Comparison of ENCODE assay signal across 1 cellular context in the genomic region with DNA sequence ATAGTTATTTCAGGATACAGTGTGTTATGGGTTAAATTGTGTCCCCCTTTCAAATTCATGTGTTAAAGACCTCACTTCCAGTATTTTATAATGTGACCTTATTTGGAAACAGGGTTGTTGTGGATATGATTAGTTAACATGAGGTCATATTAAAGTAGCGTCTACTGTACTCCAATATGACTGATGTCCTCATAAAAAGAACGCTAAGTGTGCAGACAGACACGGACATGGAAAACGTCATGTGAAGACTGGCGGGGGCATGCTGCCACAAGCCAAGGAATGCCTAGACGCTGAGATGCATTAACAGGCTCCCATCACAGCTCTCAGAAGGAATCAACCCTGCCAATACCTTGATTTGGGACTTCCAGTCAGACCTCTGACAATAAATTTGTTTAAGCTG.
TF ChIP-seq lines count a peak whose summit lies in the region.

No MANE protein-coding gene starts in this region.

TF ChIP-seq in HepG2, 621 proteins besides CTCF, POLR2A, EP300 and RAD21:
- TF ChIP-seq STAG1 (CRISPR knock-in tag; IDR thresholded peaks at IDR 0.05) (no peak), RBFOX2 (IDR thresholded peaks at IDR 0.05; ENCODE audit: low read depth, low read length) (0 out of 2 replicates have a peak, but pooled peaks have one; percentile 27), SYNCRIP (IDR thresholded peaks at IDR 0.05; ENCODE audit: insufficient read depth, low read depth, low read length) (no peak), ZNF263 (CRISPR knock-in tag; IDR thresholded peaks at IDR 0.05) (no peak), NFE2 (CRISPR knock-in tag; IDR thresholded peaks at IDR 0.05) (no peak), MXD4 (CRISPR knock-in tag; IDR thresholded peaks at IDR 0.05) (no peak), POLR2G (IDR thresholded peaks at IDR 0.05; ENCODE audit: low read depth, low read length) (peak; percentile 28; the same call in 1 of the 2 replicates), TGIF2 (CRISPR knock-in tag; IDR thresholded peaks at IDR 0.05) (no peak)
- TF ChIP-seq, protein P1, sequence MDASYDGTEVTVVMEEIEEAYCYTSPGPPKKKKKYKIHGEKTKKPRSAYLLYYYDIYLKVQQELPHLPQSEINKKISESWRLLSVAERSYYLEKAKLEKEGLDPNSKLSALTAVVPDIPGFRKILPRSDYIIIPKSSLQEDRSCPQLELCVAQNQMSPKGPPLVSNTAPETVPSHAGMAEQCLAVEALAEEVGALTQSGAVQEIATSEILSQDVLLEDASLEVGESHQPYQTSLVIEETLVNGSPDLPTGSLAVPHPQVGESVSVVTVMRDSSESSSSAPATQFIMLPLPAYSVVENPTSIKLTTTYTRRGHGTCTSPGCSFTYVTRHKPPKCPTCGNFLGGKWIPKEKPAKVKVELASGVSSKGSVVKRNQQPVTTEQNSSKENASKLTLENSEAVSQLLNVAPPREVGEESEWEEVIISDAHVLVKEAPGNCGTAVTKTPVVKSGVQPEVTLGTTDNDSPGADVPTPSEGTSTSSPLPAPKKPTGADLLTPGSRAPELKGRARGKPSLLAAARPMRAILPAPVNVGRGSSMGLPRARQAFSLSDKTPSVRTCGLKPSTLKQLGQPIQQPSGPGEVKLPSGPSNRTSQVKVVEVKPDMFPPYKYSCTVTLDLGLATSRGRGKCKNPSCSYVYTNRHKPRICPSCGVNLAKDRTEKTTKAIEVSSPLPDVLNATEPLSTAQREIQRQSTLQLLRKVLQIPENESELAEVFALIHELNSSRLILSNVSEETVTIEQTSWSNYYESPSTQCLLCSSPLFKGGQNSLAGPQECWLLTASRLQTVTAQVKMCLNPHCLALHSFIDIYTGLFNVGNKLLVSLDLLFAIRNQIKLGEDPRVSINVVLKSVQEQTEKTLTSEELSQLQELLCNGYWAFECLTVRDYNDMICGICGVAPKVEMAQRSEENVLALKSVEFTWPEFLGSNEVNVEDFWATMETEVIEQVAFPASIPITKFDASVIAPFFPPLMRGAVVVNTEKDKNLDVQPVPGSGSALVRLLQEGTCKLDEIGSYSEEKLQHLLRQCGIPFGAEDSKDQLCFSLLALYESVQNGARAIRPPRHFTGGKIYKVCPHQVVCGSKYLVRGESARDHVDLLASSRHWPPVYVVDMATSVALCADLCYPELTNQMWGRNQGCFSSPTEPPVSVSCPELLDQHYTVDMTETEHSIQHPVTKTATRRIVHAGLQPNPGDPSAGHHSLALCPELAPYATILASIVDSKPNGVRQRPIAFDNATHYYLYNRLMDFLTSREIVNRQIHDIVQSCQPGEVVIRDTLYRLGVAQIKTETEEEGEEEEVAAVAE (CRISPR knock-in tag; IDR thresholded peaks at IDR 0.05; ENCODE audit: borderline replicate concordance), result no peak
- TF ChIP-seq, protein P2, sequence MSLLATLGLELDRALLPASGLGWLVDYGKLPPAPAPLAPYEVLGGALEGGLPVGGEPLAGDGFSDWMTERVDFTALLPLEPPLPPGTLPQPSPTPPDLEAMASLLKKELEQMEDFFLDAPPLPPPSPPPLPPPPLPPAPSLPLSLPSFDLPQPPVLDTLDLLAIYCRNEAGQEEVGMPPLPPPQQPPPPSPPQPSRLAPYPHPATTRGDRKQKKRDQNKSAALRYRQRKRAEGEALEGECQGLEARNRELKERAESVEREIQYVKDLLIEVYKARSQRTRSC (CRISPR knock-in tag; IDR thresholded peaks at IDR 0.05; ENCODE audit: low read depth), result no peak
- TF ChIP-seq, protein P3, sequence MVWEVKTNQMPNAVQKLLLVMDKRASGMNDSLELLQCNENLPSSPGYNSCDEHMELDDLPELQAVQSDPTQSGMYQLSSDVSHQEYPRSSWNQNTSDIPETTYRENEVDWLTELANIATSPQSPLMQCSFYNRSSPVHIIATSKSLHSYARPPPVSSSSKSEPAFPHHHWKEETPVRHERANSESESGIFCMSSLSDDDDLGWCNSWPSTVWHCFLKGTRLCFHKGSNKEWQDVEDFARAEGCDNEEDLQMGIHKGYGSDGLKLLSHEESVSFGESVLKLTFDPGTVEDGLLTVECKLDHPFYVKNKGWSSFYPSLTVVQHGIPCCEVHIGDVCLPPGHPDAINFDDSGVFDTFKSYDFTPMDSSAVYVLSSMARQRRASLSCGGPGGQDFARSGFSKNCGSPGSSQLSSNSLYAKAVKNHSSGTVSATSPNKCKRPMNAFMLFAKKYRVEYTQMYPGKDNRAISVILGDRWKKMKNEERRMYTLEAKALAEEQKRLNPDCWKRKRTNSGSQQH (CRISPR knock-in tag; IDR thresholded peaks at IDR 0.05; ENCODE audit: low read depth), result no peak
